Comparison of ENCODE assay signal across 8 cellular contexts in genomic region chr9:98807070-98807810, GRCh38. TPM values are rescaled to one million over a fixed set of nuclear protein-coding genes. Genes with fewer than 3 reads are reported as not detected.
DNase-seq lines count a peak whose midpoint lies in the region; ATAC-seq and TF ChIP-seq lines count a peak whose summit lies in the region.

TSS of gene GALNT12 (plus strand) at chr9:98807670. CDS start at chr9:98807699, 29 bp downstream.

- no TSS peak for BruUV-seq in A673 (replicated peaks; lab: Mats Ljungman, UMichigan)

- H3K27me3 ChIP-seq in A673 (replicated peaks; ENCODE audit: insufficient read depth, low read depth, low read length, poor library complexity): peaks cover 39% of the 10 kb centered on the region
- H3K27me3 ChIP-seq in upper lobe of right lung: no peaks in the 10 kb centered on the region

- POLR2A ChIA-PET in A673 (lab: Charles Lee; ENCODE audit: low non-redundant PET): interaction anchor here (0.6 kb wide), 1 partner anchor 41 kb away, joined by 3 read pairs; no protein-coding TSS in a partner anchor

- H3K27ac ChIP-seq in A673 (ENCODE audit: low read depth, low read length, poor library complexity, severe bottlenecking) (no peak within 1 kb of the TSS), upper lobe of right lung (peak within 1 kb of the TSS; percentile 51)

- peaks cover 36% of the 10 kb centered on the region for H3K4me1 Mint-ChIP-seq in activated T-cell treated with anti-CD3 and anti-CD28 coated beads, Interleukin-2, amount 50 U/mL, for 72 hours (ENCODE audit: low read depth)

- H3K27ac Mint-ChIP-seq in activated T-cell treated with anti-CD3 and anti-CD28 coated beads, Interleukin-2, amount 50 U/mL, for 72 hours: no peak within 1 kb of the TSS

- peak; percentile 23 for DNase-seq in A673 (ENCODE audit: low spot score)
- DNase-seq in NCI-H345 treated with DMSO at 0.1 percent for 48 hours (lab: John Stamatoyannopoulos, UW; ENCODE audit: unreplicated experiment): peak; percentile 47
- DNase-seq in activated T-cell treated with anti-CD3 and anti-CD28 coated beads, Interleukin-2, amount 50 U/mL, for 72 hours: peak; percentile 63
- DNase-seq in fibroblast of the aortic adventitia (ENCODE audit: low read depth): no peak
- DNase-seq in omental fat pad (ENCODE audit: low spot score): no peak
- DNase-seq in upper lobe of right lung: peak; percentile 78

- H3K4me3 Mint-ChIP-seq in activated T-cell treated with anti-CD3 and anti-CD28 coated beads, Interleukin-2, amount 50 U/mL, for 72 hours: peak within 1 kb of the TSS; percentile 88 to 92

- peak; percentile 66 for ATAC-seq in GM19372 (IDR thresholded peaks at IDR 0.05; ENCODE audit: low read depth, unreplicated experiment)
- ATAC-seq in activated T-cell treated with anti-CD3 and anti-CD28 coated beads, Interleukin-2, amount 50 U/mL, for 72 hours (replicated peaks in 1 of 2): peak; percentile 76 to 81
- ATAC-seq in omental fat pad (ENCODE audit: low FRiP score): peak; percentile 19
- peak; percentile 71 for ATAC-seq in upper lobe of right lung
- ATAC-seq in HG03095 (IDR thresholded peaks at IDR 0.05; ENCODE audit: unreplicated experiment): no peak

- TF ChIP-seq CTCF in A673 (conservative IDR thresholded peaks at IDR 0.05; ENCODE audit: low read depth, low read length): no peak
- TF ChIP-seq CTCF in fibroblast of the aortic adventitia (IDR thresholded peaks at IDR 0.05; ENCODE audit: insufficient read depth, low read length): no peak
- no peak for TF ChIP-seq CTCF in omental fat pad (IDR thresholded peaks at IDR 0.05)
- TF ChIP-seq CTCF in upper lobe of right lung (IDR thresholded peaks at IDR 0.05): no peak

- CTCF ChIA-PET in A673 (lab: Charles Lee): no interaction called here

- H3K4me1 ChIP-seq in A673 (ENCODE audit: insufficient read depth, low read length, poor library complexity, severe bottlenecking): no peaks in the 10 kb centered on the region
- peaks cover 21% of the 10 kb centered on the region for H3K4me1 ChIP-seq in upper lobe of right lung

- H3K9me3 Mint-ChIP-seq in activated T-cell treated with anti-CD3 and anti-CD28 coated beads, Interleukin-2, amount 50 U/mL, for 72 hours: no peaks in the 10 kb centered on the region

- intact Hi-C loops in A673 (cut with micrococcal nuclease; ENCODE audit: unreplicated experiment) (no loop called here), upper lobe of right lung (cut with DNase I) (no loop called here)

- H3K4me3 ChIP-seq in A673 (ENCODE audit: low read depth, low read length, poor library complexity, severe bottlenecking) (peak within 1 kb of the TSS; percentile 41), fibroblast of the aortic adventitia (ENCODE audit: low read depth, low read length) (peak within 1 kb of the TSS; percentile 75), upper lobe of right lung (peak within 1 kb of the TSS; percentile 56)

- peaks cover 7% of the 10 kb centered on the region for H3K27me3 Mint-ChIP-seq in activated T-cell treated with anti-CD3 and anti-CD28 coated beads, Interleukin-2, amount 50 U/mL, for 72 hours (ENCODE audit: low read depth)

- H3K36me3 ChIP-seq in A673 (ENCODE audit: insufficient read depth, low read length, poor library complexity, severe bottlenecking) (no peaks in the 10 kb centered on the region), upper lobe of right lung (no peaks in the 10 kb centered on the region)

- H3K9me3 ChIP-seq in A673 (ENCODE audit: low read depth, low read length, poor library complexity, severe bottlenecking) (no peaks in the 10 kb centered on the region), upper lobe of right lung (no peaks in the 10 kb centered on the region)

- H3K36me3 Mint-ChIP-seq in activated T-cell treated with anti-CD3 and anti-CD28 coated beads, Interleukin-2, amount 50 U/mL, for 72 hours (ENCODE audit: insufficient read depth in 2 of 2): peaks cover 0 to 2% of the 10 kb centered on the region in 2 donors

RNA-seq across cellular contexts. Expression of gene GALNT12, which starts in this region (rescaled TPM):
- 0.54 and 1.0 TPM in 2 replicates for total RNA-seq in A673 (2021)
- total RNA-seq in activated T-cell treated with anti-CD3 and anti-CD28 coated beads, Interleukin-2, amount 50 U/mL, for 72 hours: 10 to 100 TPM in 1 of 2 donors, 1 to 10 TPM in 1; 6.6 to 11.2 TPM
- 24.9 and 138 TPM in 2 replicates for total RNA-seq in fibroblast of the aortic adventitia (ENCODE audit: low replicate concordance)
- 1 to 10 TPM; 1.6 to 6.6 (median 4.5) TPM for total RNA-seq in omental fat pad
- total RNA-seq in upper lobe of right lung: 28.3 TPM

Comparison
In these comparisons a context has a peak if more than half of its experiments do, and no peak if none do; other contexts are left out.
1. DNase-seq: peak in A673 (single experiment), NCI-H345 treated with DMSO at 0.1 percent for 48 hours (single experiment), activated T-cell treated with anti-CD3 and anti-CD28 coated beads, Interleukin-2, amount 50 U/mL, for 72 hours (2 of 2) and upper lobe of right lung (single experiment); none in fibroblast of the aortic adventitia (single experiment) and omental fat pad (single experiment).
2. Peak in every context shown above with its lines, with median percentiles within 50 percentile points of each other: H3K4me3 ChIP-seq.